Comparison of ENCODE assay signal across 2 cellular contexts in genomic region chr17:50270430-50271172, GRCh38.
TF ChIP-seq lines count a peak whose summit lies in the region.

No MANE protein-coding gene starts in this region.

TF ChIP-seq in A549, 52 proteins besides CTCF, POLR2A, EP300 and RAD21 (continued from another document):
- no peak for TF ChIP-seq MYC (IDR thresholded peaks at IDR 0.05; ENCODE audit: borderline replicate concordance, low read length)
- no peak for TF ChIP-seq NFE2L2 (conservative IDR thresholded peaks at IDR 0.05; ENCODE audit: low read length)
TF ChIP-seq in A549: peak in this region for 0.

TF ChIP-seq in IMR-90, 13 proteins besides CTCF, POLR2A, EP300 and RAD21 (continued from another document):
- no peak for TF ChIP-seq ELK1 (IDR thresholded peaks at IDR 0.05; ENCODE audit: borderline replicate concordance, low read depth, low read length)
- 0 out of 2 replicates have a peak, but pooled peaks have one; percentile 10 for TF ChIP-seq CEBPB (IDR thresholded peaks at IDR 0.05; ENCODE audit: low read depth, low read length)
- no peak for TF ChIP-seq SMC3 (IDR thresholded peaks at IDR 0.05; ENCODE audit: low read depth, low read length)
- peak; percentile 46; the same call in 1 of the 2 replicates for TF ChIP-seq MAZ (IDR thresholded peaks at IDR 0.05; ENCODE audit: borderline replicate concordance, low read depth, low read length)
- peak; percentile 61; the same call in 1 of the 2 replicates for TF ChIP-seq MAFK (IDR thresholded peaks at IDR 0.05; ENCODE audit: low read depth, low read length)
